Comparison of ENCODE assay signal across 15 cellular contexts in genomic region chr4:85393201-85393600, GRCh38.
A peak's percentile ranks its signal among the peaks of the same experiment; 100 is the strongest.
DNase-seq lines count a peak whose midpoint lies in the region; ATAC-seq and TF ChIP-seq lines count a peak whose summit lies in the region.
"Had no signal": no experiment of that assay in that cellular context is flagged by ENCODE, and none has a peak within 500 bp of the region (broad histone marks: within the 10 kb centered on the region; RNA-seq: fewer than 3 reads in every experiment).

No MANE protein-coding gene starts in this region.

- no peak overlapping the region for H2AFZ ChIP-seq in OCI-LY3 (ENCODE audit: low read depth, low read length)

- intact Hi-C loops in cardiac septum (cut with DNase I), result loop anchor here (10.0 kb wide), 1 partner anchor 262 kb away; no protein-coding TSS in a partner anchor

- ATAC-seq in GM18868 (IDR thresholded peaks at IDR 0.05; ENCODE audit: unreplicated experiment), result peak; percentile 63
- ATAC-seq in GM21717 (IDR thresholded peaks at IDR 0.05; ENCODE audit: unreplicated experiment), result peak; percentile 74
- ATAC-seq in HG03066 (IDR thresholded peaks at IDR 0.05; ENCODE audit: low read depth, unreplicated experiment), result peak; percentile 50

- H3K36me3 ChIP-seq in OCI-LY3 (replicated peaks; ENCODE audit: low read depth, low read length), result peaks cover 3% of the 10 kb centered on the region
- H3K36me3 ChIP-seq: BLaER1 treated with 17β-estradiol and CSF1 and Interleukin-3, amounts not matched to agents 10 nM and 100 nM; spleen had no signal

- H3K27ac ChIP-seq in OCI-LY3 (ENCODE audit: low read length), result peak overlapping the region; percentile 65
- H3K27ac ChIP-seq: BLaER1 treated with 17β-estradiol and CSF1 and Interleukin-3, amounts not matched to agents 10 nM and 100 nM; spleen had no signal

- H3K27me3 ChIP-seq in OCI-LY3 (ENCODE audit: low read depth, low read length), result no peaks in the 10 kb centered on the region
- H3K27me3 ChIP-seq: BLaER1 treated with 17β-estradiol and CSF1 and Interleukin-3, amounts not matched to agents 10 nM and 100 nM; spleen had no signal

- no peaks in the 10 kb centered on the region for H3K79me2 ChIP-seq in OCI-LY3 (ENCODE audit: low read length)

- H3K9me3 ChIP-seq in OCI-LY3 (ENCODE audit: insufficient read depth, low read length), result no peaks in the 10 kb centered on the region
- H3K9me3 ChIP-seq: BLaER1 treated with 17β-estradiol and CSF1 and Interleukin-3, amounts not matched to agents 10 nM and 100 nM; spleen had no signal

- peak overlapping the region; percentile 39 for H3K4me3 ChIP-seq in OCI-LY3 (ENCODE audit: low read length)
- H3K4me3 ChIP-seq: BLaER1 treated with 17β-estradiol and CSF1 and Interleukin-3, amounts not matched to agents 10 nM and 100 nM; spleen had no signal

- 0 out of 2 replicates have a peak overlapping the region, but pooled peaks have one; percentile 2 for H3K9ac ChIP-seq in OCI-LY3 (ENCODE audit: low read length)
- H3K9ac ChIP-seq: BLaER1 treated with 17β-estradiol and CSF1 and Interleukin-3, amounts not matched to agents 10 nM and 100 nM had no signal

- H4K20me1 ChIP-seq in OCI-LY3 (ENCODE audit: insufficient read depth, low read length), result no peaks in the 10 kb centered on the region
- H4K20me1 ChIP-seq: BLaER1 treated with 17β-estradiol and CSF1 and Interleukin-3, amounts not matched to agents 10 nM and 100 nM had no signal

- H3K4me1 ChIP-seq in OCI-LY3 (ENCODE audit: low read length), result peaks cover 41% of the 10 kb centered on the region

- DNase-seq in NCI-H1930 (lab: John Stamatoyannopoulos, UW) (no peak), cardiac septum (ENCODE audit: low spot score) (no peak), NCI-H69 (lab: John Stamatoyannopoulos, UW) (no peak), AML-193 (lab: John Stamatoyannopoulos, UW) (no peak)
- DNase-seq: endodermal cell, islet precursor cell, NCI-H187, Right ventricle myocardium superior, spleen, T1000 had no signal

- H3K4me2 ChIP-seq in OCI-LY3 (ENCODE audit: low read length), result peak overlapping the region; percentile 75
- H3K4me2 ChIP-seq: BLaER1 treated with 17β-estradiol and CSF1 and Interleukin-3, amounts not matched to agents 10 nM and 100 nM had no signal

- no peak for TF ChIP-seq CTCF in OCI-LY3 (IDR thresholded peaks at IDR 0.05; ENCODE audit: low read depth, low read length)
